In the genomic region with DNA sequence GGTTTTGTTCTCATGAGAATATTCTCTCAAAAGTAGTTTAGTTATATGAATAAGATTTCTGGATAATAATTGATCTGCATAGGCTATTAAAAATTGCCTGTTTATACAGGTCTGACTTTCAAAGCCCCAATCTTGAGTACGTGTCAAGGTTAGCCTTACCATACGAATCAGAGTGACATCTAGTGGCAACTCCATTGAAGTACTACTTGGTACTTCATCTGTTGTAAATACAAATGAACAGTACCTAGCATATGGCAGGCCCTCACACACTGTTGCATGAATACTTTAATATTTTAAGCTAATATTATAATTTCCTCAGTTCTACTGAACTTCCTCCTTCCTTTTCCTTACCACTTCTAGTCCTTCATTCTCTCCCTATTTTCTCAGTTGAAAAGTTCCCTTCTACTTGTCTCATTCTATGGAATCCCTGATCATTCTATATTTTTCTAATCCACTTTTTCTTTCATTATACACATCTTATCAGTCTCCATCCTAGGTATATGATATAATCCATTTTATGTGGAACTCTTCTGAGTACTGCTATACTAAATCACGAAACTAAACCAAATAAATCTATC, we compare ENCODE assay signal across 8 cellular contexts.
DNase-seq lines count a peak whose midpoint lies in the region; ATAC-seq and TF ChIP-seq lines count a peak whose summit lies in the region.

No MANE protein-coding gene starts in this region.

- no peaks in the 10 kb centered on the region for H3K9me3 ChIP-seq in heart right ventricle

- no peak overlapping the region for H3K27ac Mint-ChIP-seq in activated naive CD8-positive, alpha-beta T cell treated with anti-CD3 and anti-CD28 coated beads, Interleukin-2, amount 50 U/mL, for 24 hours

- DNase-seq in ELR (ENCODE audit: low read depth) (peak; percentile 83), NCI-H345 (lab: John Stamatoyannopoulos, UW) (peak; percentile 76), heart right ventricle (peak in 1 of 2 donors; percentile 34), skeletal muscle cell (ENCODE audit: low read depth) (peak; percentile 61)
- no peak for DNase-seq in activated naive CD8-positive, alpha-beta T cell treated with anti-CD3 and anti-CD28 coated beads, Interleukin-2, amount 50 U/mL, for 24 hours
- DNase-seq in stimulated activated CD4-positive, alpha-beta T cell treated with anti-CD3 and anti-CD28 coated beads, Interleukin-2, amount 100 ng/mL, for 24 hours = no peak

- 32 to 37% methylated on average over 3 of the region's 3 CpGs for WGBS in heart right ventricle, 2 donors

- ATAC-seq in GM19467 (IDR thresholded peaks at IDR 0.05; ENCODE audit: unreplicated experiment) (peak; percentile 95), HG03442 (IDR thresholded peaks at IDR 0.05; ENCODE audit: unreplicated experiment) (peak; percentile 96), heart right ventricle (peak; percentile 64 to 94 (median 90))
- ATAC-seq in activated naive CD8-positive, alpha-beta T cell treated with anti-CD3 and anti-CD28 coated beads, Interleukin-2, amount 50 U/mL, for 24 hours = peak; percentile 98

- peaks cover 0 to 19% (median 5%) of the 10 kb centered on the region in 9 donors for H3K4me1 ChIP-seq in heart right ventricle

- H3K27ac ChIP-seq in heart right ventricle = no peak overlapping the region

- H3K27me3 Mint-ChIP-seq in activated naive CD8-positive, alpha-beta T cell treated with anti-CD3 and anti-CD28 coated beads, Interleukin-2, amount 50 U/mL, for 24 hours = no peaks in the 10 kb centered on the region

- H3K9me3 Mint-ChIP-seq in activated naive CD8-positive, alpha-beta T cell treated with anti-CD3 and anti-CD28 coated beads, Interleukin-2, amount 50 U/mL, for 24 hours = no peaks in the 10 kb centered on the region

- peaks cover 4% of the 10 kb centered on the region for H3K36me3 Mint-ChIP-seq in activated naive CD8-positive, alpha-beta T cell treated with anti-CD3 and anti-CD28 coated beads, Interleukin-2, amount 50 U/mL, for 24 hours (ENCODE audit: low read depth)

- H3K27me3 ChIP-seq in heart right ventricle = no peaks in the 10 kb centered on the region

- H3K36me3 ChIP-seq in heart right ventricle = no peaks in the 10 kb centered on the region

- peaks cover 17% of the 10 kb centered on the region for H3K4me1 Mint-ChIP-seq in activated naive CD8-positive, alpha-beta T cell treated with anti-CD3 and anti-CD28 coated beads, Interleukin-2, amount 50 U/mL, for 24 hours

- TF ChIP-seq CTCF in heart right ventricle (IDR thresholded peaks at IDR 0.05) = peak; percentile 59 to 92 (median 83)

- no peak overlapping the region for H3K4me3 Mint-ChIP-seq in activated naive CD8-positive, alpha-beta T cell treated with anti-CD3 and anti-CD28 coated beads, Interleukin-2, amount 50 U/mL, for 24 hours

- H3K4me3 ChIP-seq in heart right ventricle (no peak overlapping the region), skeletal muscle cell (ENCODE audit: low read depth, low read length) (no peak overlapping the region)

- intact Hi-C loops in heart right ventricle (cut with DNase I) = loop anchor here in 7 of 10 donors (5.0 to 10.0 kb wide), 4 partner anchors 36 to 526 kb away; no protein-coding TSS in a partner anchor

Comparison
In these comparisons a context has a peak if more than half of its experiments do, and no peak if none do; other contexts are left out.
1. DNase-seq: peak in ELR (single experiment), NCI-H345 (single experiment) and skeletal muscle cell (single experiment); none in activated naive CD8-positive, alpha-beta T cell treated with anti-CD3 and anti-CD28 coated beads, Interleukin-2, amount 50 U/mL, for 24 hours (single experiment) and stimulated activated CD4-positive, alpha-beta T cell treated with anti-CD3 and anti-CD28 coated beads, Interleukin-2, amount 100 ng/mL, for 24 hours (0 of 2).
2. Peak in every context shown above with its lines, with median percentiles within 50 percentile points of each other: ATAC-seq.